Comparison of ENCODE assay signal across 11 cellular contexts in the genomic region with DNA sequence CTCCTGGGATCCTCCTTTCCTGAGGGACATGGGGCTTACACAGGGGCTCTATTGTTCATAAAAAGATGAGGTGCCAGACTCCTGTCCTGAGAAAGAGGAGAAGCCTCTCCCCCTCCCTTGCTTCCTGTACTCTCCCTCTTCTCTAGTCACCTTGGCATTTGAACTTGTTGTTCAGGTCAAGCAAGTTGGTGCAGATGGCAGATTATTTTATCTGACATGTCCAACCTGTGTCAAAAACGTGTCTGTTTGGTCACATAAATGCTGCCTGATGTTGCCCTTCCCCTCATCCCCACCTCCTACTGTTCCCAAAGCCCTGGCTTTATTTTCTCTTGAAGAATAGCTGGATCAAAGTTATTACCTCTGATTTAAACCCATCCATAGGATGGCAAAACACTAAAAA.
DNase-seq lines count a peak whose midpoint lies in the region; ATAC-seq, FAIRE-seq and TF ChIP-seq lines count a peak whose summit lies in the region.
"Had no signal": no experiment of that assay in that cellular context is flagged by ENCODE, and none has a peak within 500 bp of the region (broad histone marks: within the 10 kb centered on the region; RNA-seq: fewer than 3 reads in every experiment).

No MANE protein-coding gene starts in this region.

- no peaks in the 10 kb centered on the region for H3K79me2 ChIP-seq in GM23338 (replicated peaks; ENCODE audit: insufficient read depth)

- ATAC-seq in GM23338 (no peak), left lung (no peak)

- TF ChIP-seq POLR2A in stomach (IDR thresholded peaks at IDR 0.05), result no peak

- no peaks in the 10 kb centered on the region for H3K27me3 ChIP-seq in GM23338 (ENCODE audit: insufficient read depth)
- no peaks in the 10 kb centered on the region for H3K27me3 ChIP-seq in ascending aorta
- no peaks in the 10 kb centered on the region for H3K27me3 ChIP-seq in left lung
- H3K27me3 ChIP-seq in stomach, result no peaks in the 10 kb centered on the region
- H3K27me3 ChIP-seq: cardiac muscle cell had no signal

- H3F3A ChIP-seq in GM23338 (replicated peaks; ENCODE audit: low read depth), result no peaks in the 10 kb centered on the region

- no peak for FAIRE-seq in kidney (lab: Jason Lieb, UNC)

- H2AFZ ChIP-seq in GM23338, result peak overlapping the region; percentile 100

- no peak overlapping the region for H3K27ac ChIP-seq in GM23338 (ENCODE audit: low read depth)
- H3K27ac ChIP-seq in ascending aorta, result peak overlapping the region; percentile 79 to 85
- peak overlapping the region; percentile 55 to 75 for H3K27ac ChIP-seq in left lung
- H3K27ac ChIP-seq in stomach, result peak overlapping the region; percentile 52 to 82 (median 80)
- no peak overlapping the region for H3K27ac ChIP-seq in kidney (ENCODE audit: low read depth in 2 of 2, low read length in 2 of 2)
- H3K27ac ChIP-seq: cardiac muscle cell had no signal

- peaks cover 15% of the 10 kb centered on the region for H3K4me1 ChIP-seq in GM23338 (ENCODE audit: insufficient read depth)
- H3K4me1 ChIP-seq in ascending aorta, result peaks cover 4 to 15% of the 10 kb centered on the region in 2 donors
- peaks cover 0 to 4% of the 10 kb centered on the region in 2 donors for H3K4me1 ChIP-seq in left lung
- peaks cover 8 to 34% (median 25%) of the 10 kb centered on the region in 4 donors for H3K4me1 ChIP-seq in stomach
- H3K4me1 ChIP-seq in kidney (ENCODE audit: control insufficient read depth in 1 of 2, insufficient read depth in 1 of 2, low read depth in 1 of 2, low read length in 2 of 2), result peaks cover 0 to 6% of the 10 kb centered on the region in 2 donors

- WGBS in stomach, 5 donors, result 12 to 24% (median 18%) methylated on average over 1 of the region's 1 CpG

- H3K4me1 Mint-ChIP-seq in GM23338, result peaks cover 12% of the 10 kb centered on the region
- H3K4me1 Mint-ChIP-seq in activated T-cell treated with anti-CD3 and anti-CD28 coated beads, Interleukin-2, amount 50 U/mL, for 24 hours (ENCODE audit: low read depth), result no peaks in the 10 kb centered on the region
- H3K4me1 Mint-ChIP-seq: CD8-positive, alpha-beta memory T cell had no signal

- intact Hi-C loops in ascending aorta (cut with DNase I) (loop anchor here (5.0 kb wide), 1 partner anchor 152 kb away; no protein-coding TSS in a partner anchor), left lung (cut with DNase I) (no loop called here), stomach (cut with DNase I; ENCODE audit: low total_unique reads) (no loop called here), kidney (cut with DNase I) (no loop called here)

- DNase-seq in GM23338 (ENCODE audit: low spot score), result no peak
- no peak for DNase-seq in ascending aorta (ENCODE audit: low spot score in 2 of 2)
- DNase-seq in left lung, result no peak
- DNase-seq in stomach, result no peak
- no peak for DNase-seq in NCI-H1417 treated with DMSO at 0.1 percent for 48 hours (lab: John Stamatoyannopoulos, UW)
- DNase-seq in activated T-cell treated with anti-CD3 and anti-CD28 coated beads, Interleukin-2, amount 50 U/mL, for 24 hours, result no peak
- DNase-seq in islet precursor cell, result no peak
- no peak for DNase-seq in kidney
- DNase-seq: CD8-positive, alpha-beta memory T cell; NCI-H526 had no signal

- no peaks in the 10 kb centered on the region for H3K27me3 Mint-ChIP-seq in GM23338 (ENCODE audit: insufficient read depth, low read depth, poor library complexity)
- peaks cover 22% of the 10 kb centered on the region for H3K27me3 Mint-ChIP-seq in activated T-cell treated with anti-CD3 and anti-CD28 coated beads, Interleukin-2, amount 50 U/mL, for 24 hours

- no peak for TF ChIP-seq CTCF in GM23338 (conservative IDR thresholded peaks at IDR 0.05; ENCODE audit: low read depth in 2 of 2)
- no peak for TF ChIP-seq CTCF in ascending aorta (IDR thresholded peaks at IDR 0.05)
- TF ChIP-seq CTCF in left lung (IDR thresholded peaks at IDR 0.05), result no peak
- no peak for TF ChIP-seq CTCF in stomach (IDR thresholded peaks at IDR 0.05)
- TF ChIP-seq CTCF in kidney (IDR thresholded peaks at IDR 0.05; ENCODE audit: borderline replicate concordance, extremely low read depth, insufficient read depth), result no peak

- H3K27ac Mint-ChIP-seq in GM23338, result no peak overlapping the region
- H3K27ac Mint-ChIP-seq in activated T-cell treated with anti-CD3 and anti-CD28 coated beads, Interleukin-2, amount 50 U/mL, for 24 hours, result no peak overlapping the region
- H3K27ac Mint-ChIP-seq: CD8-positive, alpha-beta memory T cell had no signal

- TF ChIP-seq EP300 in stomach (IDR thresholded peaks at IDR 0.05), result no peak

- H3K36me3 ChIP-seq in GM23338 (ENCODE audit: insufficient read depth) (no peaks in the 10 kb centered on the region), ascending aorta (no peaks in the 10 kb centered on the region), left lung (no peaks in the 10 kb centered on the region), stomach (no peaks in the 10 kb centered on the region), kidney (ENCODE audit: control insufficient read depth in 1 of 2, insufficient read depth in 2 of 2, low read length in 2 of 2) (no peaks in the 10 kb centered on the region)
- H3K36me3 ChIP-seq: cardiac muscle cell had no signal

- no peak overlapping the region for H3K9ac ChIP-seq in kidney (ENCODE audit: low read length in 2 of 2)

- H3K36me3 Mint-ChIP-seq in GM23338 (ENCODE audit: low read depth), result no peaks in the 10 kb centered on the region
- H3K36me3 Mint-ChIP-seq in activated T-cell treated with anti-CD3 and anti-CD28 coated beads, Interleukin-2, amount 50 U/mL, for 24 hours (ENCODE audit: low read depth), result no peaks in the 10 kb centered on the region
- H3K36me3 Mint-ChIP-seq: CD8-positive, alpha-beta memory T cell had no signal

- H3K4me3 Mint-ChIP-seq in GM23338, result no peak overlapping the region
- no peak overlapping the region for H3K4me3 Mint-ChIP-seq in activated T-cell treated with anti-CD3 and anti-CD28 coated beads, Interleukin-2, amount 50 U/mL, for 24 hours
- H3K4me3 Mint-ChIP-seq: CD8-positive, alpha-beta memory T cell had no signal

- no peaks in the 10 kb centered on the region for H3K9me3 Mint-ChIP-seq in GM23338
- no peaks in the 10 kb centered on the region for H3K9me3 Mint-ChIP-seq in activated T-cell treated with anti-CD3 and anti-CD28 coated beads, Interleukin-2, amount 50 U/mL, for 24 hours
- H3K9me3 Mint-ChIP-seq: CD8-positive, alpha-beta memory T cell had no signal

- no peaks in the 10 kb centered on the region for H4K20me1 ChIP-seq in GM23338 (replicated peaks; ENCODE audit: insufficient read depth)

- no peak overlapping the region for H3K4me2 ChIP-seq in GM23338

- no peaks in the 10 kb centered on the region for H3K9me3 ChIP-seq in ascending aorta
- no peaks in the 10 kb centered on the region for H3K9me3 ChIP-seq in left lung
- no peaks in the 10 kb centered on the region for H3K9me3 ChIP-seq in stomach
- no peaks in the 10 kb centered on the region for H3K9me3 ChIP-seq in kidney (ENCODE audit: control insufficient read depth in 1 of 2, low read length in 2 of 2)

- H3K9me2 ChIP-seq in GM23338 (ENCODE audit: insufficient read depth), result no peaks in the 10 kb centered on the region

- H3K4me3 ChIP-seq in GM23338 (no peak overlapping the region), ascending aorta (no peak overlapping the region), left lung (no peak overlapping the region), stomach (no peak overlapping the region), kidney (ENCODE audit: low read length in 2 of 2) (no peak overlapping the region)
- H3K4me3 ChIP-seq: cardiac muscle cell had no signal

Comparison
In these comparisons a context has a peak if more than half of its experiments do, and no peak if none do; other contexts are left out.
1. H3K27ac ChIP-seq: peak in ascending aorta (2 of 2), left lung (2 of 2) and stomach (5 of 5); none in GM23338 (single experiment) and kidney (0 of 2).